Comparison of ENCODE assay signal across 28 cellular contexts in genomic region chr2:36960773-36961172, GRCh38.
"Had no signal": no experiment of that assay in that cellular context is flagged by ENCODE, and none has a peak within 500 bp of the region (broad histone marks: within the 10 kb centered on the region; RNA-seq: fewer than 3 reads in every experiment).

No MANE protein-coding gene starts in this region.

- H3K27me3 Mint-ChIP-seq: dendritic cell treated with granulocyte-macrophage colony-stimulating factor and Interleukin-4, amounts not matched to agents 40 ng/mL and 50 ng/mL, for 4 days; memory B cell; naive thymus-derived CD4-positive, alpha-beta T cell; progenitor cell of endocrine pancreas; stimulated activated naive CD8-positive, alpha-beta T cell treated with anti-CD3 and anti-CD28 coated beads, Interleukin-15, amount 100 ng/mL, for 72 hours had no signal

- H3K9me3 Mint-ChIP-seq: dendritic cell treated with granulocyte-macrophage colony-stimulating factor and Interleukin-4, amounts not matched to agents 40 ng/mL and 50 ng/mL, for 4 days; memory B cell; naive thymus-derived CD4-positive, alpha-beta T cell; nephron; neural progenitor cell; stimulated activated naive CD8-positive, alpha-beta T cell treated with anti-CD3 and anti-CD28 coated beads, Interleukin-15, amount 100 ng/mL, for 72 hours had no signal

- H3K4me1 ChIP-seq: colonic mucosa had no signal

- H3K9me3 ChIP-seq: colonic mucosa, esophagus muscularis mucosa, gastroesophageal sphincter, heart left ventricle, suprapubic skin, transverse colon had no signal

- H3K4me3 ChIP-seq: colonic mucosa, esophagus muscularis mucosa, gastroesophageal sphincter, heart left ventricle, hepatocyte, lung, neural progenitor cell, smooth muscle cell, suprapubic skin, transverse colon had no signal

- H3K9ac ChIP-seq: neural progenitor cell, parathyroid adenoma had no signal

- H3K27ac Mint-ChIP-seq: memory B cell; naive thymus-derived CD4-positive, alpha-beta T cell; nephron; neural progenitor cell; progenitor cell of endocrine pancreas had no signal

- H2AFZ ChIP-seq: hepatocyte, neural progenitor cell, parathyroid adenoma had no signal

- FAIRE-seq: endothelial cell of umbilical vein, kidney had no signal

- DNase-seq: colonic mucosa; effector CD8-positive, alpha-beta T cell; foreskin keratinocyte; heart left ventricle; kidney; midbrain; naive thymus-derived CD4-positive, alpha-beta T cell; stimulated activated CD4-positive, alpha-beta T cell treated with anti-CD3 and anti-CD28 coated beads, Interleukin-12 subunit alpha, Interleukin-12 subunit beta, amount 100 ng/mL, for 4 hours; stimulated activated CD4-positive, alpha-beta T cell treated with anti-CD3 and anti-CD28 coated beads, Interleukin-1b, Interleukin-23, amount 100 ng/mL, for 48 hours; stimulated activated CD4-positive, alpha-beta T cell treated with anti-CD3 and anti-CD28 coated beads, Interleukin-4, amount 100 ng/mL, for 1 hour; stimulated activated CD8-positive, alpha-beta memory T cell treated with anti-CD3 and anti-CD28 coated beads, Interleukin-4, amount 100 ng/mL, for 48 hours; stimulated activated naive CD4-positive, alpha-beta T cell; stimulated activated naive CD8-positive, alpha-beta T cell treated with anti-CD3 and anti-CD28 coated beads, Interleukin-15, amount 100 ng/mL, for 72 hours; transverse colon had no signal

- H3K27me3 ChIP-seq: colonic mucosa, esophagus muscularis mucosa, foreskin keratinocyte, gastroesophageal sphincter, heart left ventricle, hepatocyte, neural progenitor cell, suprapubic skin, transverse colon had no signal

- H3K4me3 Mint-ChIP-seq: dendritic cell treated with granulocyte-macrophage colony-stimulating factor and Interleukin-4, amounts not matched to agents 40 ng/mL and 50 ng/mL, for 4 days; memory B cell; nephron; neural progenitor cell; stimulated activated naive CD8-positive, alpha-beta T cell treated with anti-CD3 and anti-CD28 coated beads, Interleukin-15, amount 100 ng/mL, for 72 hours had no signal

- ATAC-seq: foreskin keratinocyte; gastroesophageal sphincter; naive thymus-derived CD4-positive, alpha-beta T cell; sciatic nerve had no signal

- H3K4me2 ChIP-seq: hepatocyte, neural progenitor cell, smooth muscle cell had no signal

- H3K27ac ChIP-seq: colonic mucosa, esophagus muscularis mucosa, foreskin keratinocyte, gastroesophageal sphincter, heart left ventricle, hepatocyte, neural progenitor cell, parathyroid adenoma, suprapubic skin, transverse colon had no signal

- H3K36me3 ChIP-seq: colonic mucosa, esophagus muscularis mucosa, gastroesophageal sphincter, neural progenitor cell, suprapubic skin, transverse colon had no signal
